In genomic region chrX:154979671-154980070, GRCh38 we compare ENCODE assay signal across 1 cellular context.
TF ChIP-seq lines count a peak whose summit lies in the region.

No MANE protein-coding gene starts in this region.

TF ChIP-seq in HepG2, 621 proteins besides CTCF, POLR2A, EP300 and RAD21 (continued from another document):
- TF ChIP-seq FOXO4 (CRISPR knock-in tag; conservative IDR thresholded peaks at IDR 0.05) (no peak), HES4 (CRISPR knock-in tag; IDR thresholded peaks at IDR 0.05; ENCODE audit: borderline replicate concordance) (no peak), THAP11 (CRISPR knock-in tag; IDR thresholded peaks at IDR 0.05) (no peak), BATF2 (CRISPR knock-in tag; IDR thresholded peaks at IDR 0.05) (no peak), ZNF468 (CRISPR knock-in tag; IDR thresholded peaks at IDR 0.05) (no peak), U2AF2 (IDR thresholded peaks at IDR 0.05; ENCODE audit: low read depth, low read length) (no peak), KLF13 (CRISPR knock-in tag; IDR thresholded peaks at IDR 0.05) (no peak), TCF7L2 (IDR thresholded peaks at IDR 0.05; ENCODE audit: low read depth, low read length) (no peak)
- TF ChIP-seq, protein P1, sequence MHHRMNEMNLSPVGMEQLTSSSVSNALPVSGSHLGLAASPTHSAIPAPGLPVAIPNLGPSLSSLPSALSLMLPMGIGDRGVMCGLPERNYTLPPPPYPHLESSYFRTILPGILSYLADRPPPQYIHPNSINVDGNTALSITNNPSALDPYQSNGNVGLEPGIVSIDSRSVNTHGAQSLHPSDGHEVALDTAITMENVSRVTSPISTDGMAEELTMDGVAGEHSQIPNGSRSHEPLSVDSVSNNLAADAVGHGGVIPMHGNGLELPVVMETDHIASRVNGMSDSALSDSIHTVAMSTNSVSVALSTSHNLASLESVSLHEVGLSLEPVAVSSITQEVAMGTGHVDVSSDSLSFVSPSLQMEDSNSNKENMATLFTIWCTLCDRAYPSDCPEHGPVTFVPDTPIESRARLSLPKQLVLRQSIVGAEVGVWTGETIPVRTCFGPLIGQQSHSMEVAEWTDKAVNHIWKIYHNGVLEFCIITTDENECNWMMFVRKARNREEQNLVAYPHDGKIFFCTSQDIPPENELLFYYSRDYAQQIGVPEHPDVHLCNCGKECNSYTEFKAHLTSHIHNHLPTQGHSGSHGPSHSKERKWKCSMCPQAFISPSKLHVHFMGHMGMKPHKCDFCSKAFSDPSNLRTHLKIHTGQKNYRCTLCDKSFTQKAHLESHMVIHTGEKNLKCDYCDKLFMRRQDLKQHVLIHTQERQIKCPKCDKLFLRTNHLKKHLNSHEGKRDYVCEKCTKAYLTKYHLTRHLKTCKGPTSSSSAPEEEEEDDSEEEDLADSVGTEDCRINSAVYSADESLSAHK (CRISPR knock-in tag; IDR thresholded peaks at IDR 0.05; ENCODE audit: borderline replicate concordance): no peak
- TF ChIP-seq, protein P2, sequence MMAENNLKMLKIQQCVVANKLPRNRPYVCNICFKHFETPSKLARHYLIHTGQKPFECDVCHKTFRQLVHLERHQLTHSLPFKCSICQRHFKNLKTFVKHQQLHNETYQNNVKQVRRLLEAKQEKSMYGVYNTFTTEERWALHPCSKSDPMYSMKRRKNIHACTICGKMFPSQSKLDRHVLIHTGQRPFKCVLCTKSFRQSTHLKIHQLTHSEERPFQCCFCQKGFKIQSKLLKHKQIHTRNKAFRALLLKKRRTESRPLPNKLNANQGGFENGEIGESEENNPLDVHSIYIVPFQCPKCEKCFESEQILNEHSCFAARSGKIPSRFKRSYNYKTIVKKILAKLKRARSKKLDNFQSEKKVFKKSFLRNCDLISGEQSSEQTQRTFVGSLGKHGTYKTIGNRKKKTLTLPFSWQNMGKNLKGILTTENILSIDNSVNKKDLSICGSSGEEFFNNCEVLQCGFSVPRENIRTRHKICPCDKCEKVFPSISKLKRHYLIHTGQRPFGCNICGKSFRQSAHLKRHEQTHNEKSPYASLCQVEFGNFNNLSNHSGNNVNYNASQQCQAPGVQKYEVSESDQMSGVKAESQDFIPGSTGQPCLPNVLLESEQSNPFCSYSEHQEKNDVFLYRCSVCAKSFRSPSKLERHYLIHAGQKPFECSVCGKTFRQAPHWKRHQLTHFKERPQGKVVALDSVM (CRISPR knock-in tag; IDR thresholded peaks at IDR 0.05): no peak
